ENCODE assay signal across 18 cellular contexts in the genomic region with DNA sequence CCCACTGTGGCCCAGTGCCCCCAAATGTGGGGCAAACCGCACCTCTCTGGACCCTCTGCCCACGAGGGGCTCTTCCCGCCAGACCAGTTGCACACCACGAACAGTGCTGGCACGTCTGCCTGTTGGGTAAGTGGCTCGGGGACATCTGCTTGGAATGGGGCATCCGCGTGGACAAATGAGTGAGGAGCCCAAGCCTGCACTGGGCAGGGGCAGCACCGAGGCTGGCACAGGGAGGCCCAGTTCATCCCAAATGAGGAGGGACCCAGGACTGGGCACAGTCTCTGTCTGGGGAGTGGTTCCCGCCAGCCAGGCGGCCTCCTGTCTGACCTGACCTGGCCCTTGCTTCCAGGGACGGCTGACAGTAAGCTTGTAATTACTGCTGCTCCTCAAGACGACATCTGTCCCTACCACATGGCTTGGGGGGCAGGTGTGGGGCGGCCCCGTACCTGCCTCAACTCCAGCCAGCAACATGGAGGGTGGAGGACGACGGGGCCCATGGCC. TPM values are rescaled to one million over a fixed set of nuclear protein-coding genes. Genes with fewer than 3 reads are reported as not detected.
A peak's percentile ranks its signal among the peaks of the same experiment; 100 is the strongest.
DNase-seq lines count a peak whose midpoint lies in the region; ATAC-seq and TF ChIP-seq lines count a peak whose summit lies in the region.
"Had no signal": no experiment of that assay in that cellular context is flagged by ENCODE, and none has a peak within 500 bp of the region (broad histone marks: within the 10 kb centered on the region; RNA-seq: fewer than 3 reads in every experiment).

No MANE protein-coding gene starts in this region.

- peaks cover 10% of the 10 kb centered on the region for H3K4me1 Mint-ChIP-seq in T-helper 1 cell treated with Interleukin-12 subunit alpha and Interleukin-12 subunit beta and Interleukin-4 antibody, amounts not matched to agents 30 μg/mL and 1 μg/mL, for 36 hours (ENCODE audit: low read depth)
- peaks cover 37% of the 10 kb centered on the region for H3K4me1 Mint-ChIP-seq in brain
- peaks cover 24 to 35% of the 10 kb centered on the region in 2 donors for H3K4me1 Mint-ChIP-seq in natural killer cell treated with Interleukin-12 subunit alpha and Interleukin-12 subunit beta and Interleukin-15 and Interleukin-18, amount 100 ng/mL, for 72 hours (ENCODE audit: low read depth in 2 of 2)

- no peak for DNase-seq in T-helper 1 cell
- DNase-seq in G401 (ENCODE audit: low spot score): peak; percentile 13
- DNase-seq in natural killer cell treated with Interleukin-12 subunit alpha and Interleukin-12 subunit beta and Interleukin-15 and Interleukin-18, amount 100 ng/mL, for 72 hours (ENCODE audit: low spot score): no peak
- DNase-seq in GM03348 (ENCODE audit: low spot score): no peak
- no peak for DNase-seq in left ventricle myocardium inferior
- DNase-seq: 8988T; anterior cingulate cortex; COR-L47; GOT3; NCI-H146; Right ventricle myocardium superior; stimulated activated CD4-positive, alpha-beta T cell treated with anti-CD3 and anti-CD28 coated beads, Interleukin-15, amount 100 ng/mL, for 24 hours had no signal

- no peaks in the 10 kb centered on the region for H3K9me3 ChIP-seq in left ventricle myocardium inferior (replicated peaks)
- H3K9me3 ChIP-seq: gastroesophageal sphincter had no signal

- no peaks in the 10 kb centered on the region for H3K9me3 Mint-ChIP-seq in T-helper 1 cell treated with Interleukin-12 subunit alpha and Interleukin-12 subunit beta and Interleukin-4 antibody, amounts not matched to agents 30 μg/mL and 1 μg/mL, for 36 hours
- peaks cover 0 to 8% (median 3%) of the 10 kb centered on the region in 5 experiments for H3K9me3 Mint-ChIP-seq in brain
- H3K9me3 Mint-ChIP-seq in natural killer cell treated with Interleukin-12 subunit alpha and Interleukin-12 subunit beta and Interleukin-15 and Interleukin-18, amount 100 ng/mL, for 72 hours: no peaks in the 10 kb centered on the region
- H3K9me3 Mint-ChIP-seq: stimulated activated naive CD8-positive, alpha-beta T cell treated with anti-CD3 and anti-CD28 coated beads, Interleukin-15, Interleukin-2, amounts not matched to agents 100 ng/mL and 50 ng/mL, for 24 hours had no signal

- H3K27me3 Mint-ChIP-seq in T-helper 1 cell treated with Interleukin-12 subunit alpha and Interleukin-12 subunit beta and Interleukin-4 antibody, amounts not matched to agents 30 μg/mL and 1 μg/mL, for 36 hours (ENCODE audit: low read depth): peaks cover 25% of the 10 kb centered on the region
- peaks cover 70% of the 10 kb centered on the region for H3K27me3 Mint-ChIP-seq in brain
- H3K27me3 Mint-ChIP-seq in natural killer cell treated with Interleukin-12 subunit alpha and Interleukin-12 subunit beta and Interleukin-15 and Interleukin-18, amount 100 ng/mL, for 72 hours: no peaks in the 10 kb centered on the region

- no peak overlapping the region for H3K27ac Mint-ChIP-seq in T-helper 1 cell treated with Interleukin-12 subunit alpha and Interleukin-12 subunit beta and Interleukin-4 antibody, amounts not matched to agents 30 μg/mL and 1 μg/mL, for 36 hours
- H3K27ac Mint-ChIP-seq in brain: peak overlapping the region in 1 of 5 experiments; percentile 60
- H3K27ac Mint-ChIP-seq in natural killer cell treated with Interleukin-12 subunit alpha and Interleukin-12 subunit beta and Interleukin-15 and Interleukin-18, amount 100 ng/mL, for 72 hours: peak overlapping the region in 1 of 2 donors; percentile 45
- H3K27ac Mint-ChIP-seq: stimulated activated naive CD8-positive, alpha-beta T cell treated with anti-CD3 and anti-CD28 coated beads, Interleukin-15, Interleukin-2, amounts not matched to agents 100 ng/mL and 50 ng/mL, for 24 hours had no signal

- H3K27me3 ChIP-seq in left ventricle myocardium inferior (ENCODE audit: low read depth): peaks cover 47% of the 10 kb centered on the region

- intact Hi-C loops in left ventricle myocardium inferior (cut with micrococcal nuclease): loop anchor here (10.0 kb wide), 1 partner anchor 96 kb away; no protein-coding TSS in a partner anchor

- TF ChIP-seq CTCF in brain (conservative IDR thresholded peaks at IDR 0.05): no peak
- TF ChIP-seq CTCF in left ventricle myocardium inferior (IDR thresholded peaks at IDR 0.05; ENCODE audit: borderline replicate concordance): no peak

- no peak overlapping the region for H3K27ac ChIP-seq in left ventricle myocardium inferior (replicated peaks)

- peak overlapping the region; percentile 35 for H3K4me3 Mint-ChIP-seq in T-helper 1 cell treated with Interleukin-12 subunit alpha and Interleukin-12 subunit beta and Interleukin-4 antibody, amounts not matched to agents 30 μg/mL and 1 μg/mL, for 36 hours
- H3K4me3 Mint-ChIP-seq in brain: peak overlapping the region in 3 of 5 experiments; percentile 25 to 52 (median 46)
- peak overlapping the region; percentile 51 for H3K4me3 Mint-ChIP-seq in natural killer cell treated with Interleukin-12 subunit alpha and Interleukin-12 subunit beta and Interleukin-15 and Interleukin-18, amount 100 ng/mL, for 72 hours
- H3K4me3 Mint-ChIP-seq: stimulated activated naive CD8-positive, alpha-beta T cell treated with anti-CD3 and anti-CD28 coated beads, Interleukin-15, Interleukin-2, amounts not matched to agents 100 ng/mL and 50 ng/mL, for 24 hours had no signal

- no peaks in the 10 kb centered on the region for H3K36me3 ChIP-seq in left ventricle myocardium inferior
- H3K36me3 ChIP-seq: gastroesophageal sphincter had no signal

- in situ Hi-C loops in G401 (cut with HindIII; ENCODE audit: low sequenced_read_pairs): no loop called here

- peaks cover 55% of the 10 kb centered on the region for H3K4me1 ChIP-seq in left ventricle myocardium inferior

- H3K4me3 ChIP-seq in left ventricle myocardium inferior: no peak overlapping the region
- H3K4me3 ChIP-seq: gastroesophageal sphincter had no signal

- ATAC-seq in natural killer cell treated with Interleukin-12 subunit alpha and Interleukin-12 subunit beta and Interleukin-15 and Interleukin-18, amount 100 ng/mL, for 72 hours: no peak
- ATAC-seq in GM21360 (IDR thresholded peaks at IDR 0.05; ENCODE audit: unreplicated experiment): no peak
- ATAC-seq: gastroesophageal sphincter had no signal

- H3K36me3 Mint-ChIP-seq in T-helper 1 cell treated with Interleukin-12 subunit alpha and Interleukin-12 subunit beta and Interleukin-4 antibody, amounts not matched to agents 30 μg/mL and 1 μg/mL, for 36 hours (ENCODE audit: low read depth): peaks cover 2% of the 10 kb centered on the region
- no peaks in the 10 kb centered on the region for H3K36me3 Mint-ChIP-seq in brain
- no peaks in the 10 kb centered on the region for H3K36me3 Mint-ChIP-seq in natural killer cell treated with Interleukin-12 subunit alpha and Interleukin-12 subunit beta and Interleukin-15 and Interleukin-18, amount 100 ng/mL, for 72 hours

RNA-seq across cellular contexts. Expression of a gene that starts 3.2 kb away (rescaled TPM):
- total RNA-seq in G401 (2014; rRNA removed; shearing (Covaris generic)): 3.2 TPM in 1 of 2 replicates, not detected in the other
- 3.1 TPM for polyA plus RNA-seq in brain (ENCODE audit: insufficient read depth, low read depth, low replicate concordance)
- total RNA-seq in natural killer cell treated with Interleukin-12 subunit alpha and Interleukin-12 subunit beta and Interleukin-15 and Interleukin-18, amount 100 ng/mL, for 72 hours: 10 to 100 TPM in 1 of 2 donors, 1 to 10 TPM in 1; 1.5 to 13.6 TPM
- total RNA-seq in left ventricle myocardium inferior: 13.9 TPM
- total RNA-seq: endothelial cell of umbilical vein had no signal

RNA-seq across cellular contexts. Expression of a gene that starts 55.9 kb away (rescaled TPM):
- total RNA-seq in G401 (2014; rRNA removed; shearing (Covaris generic)): not detected in 2 replicates
- polyA plus RNA-seq in brain (ENCODE audit: insufficient read depth, low read depth, low replicate concordance): 41.7 TPM
- total RNA-seq in natural killer cell treated with Interleukin-12 subunit alpha and Interleukin-12 subunit beta and Interleukin-15 and Interleukin-18, amount 100 ng/mL, for 72 hours: 1 to 10 TPM in 1 of 2 donors, under 1 TPM in 1; 0.89 to 1.5 TPM
- not detected for total RNA-seq in left ventricle myocardium inferior
